In genomic region chr3:9760779-9761505, GRCh38 we compare ENCODE assay signal across 27 cellular contexts.
"Had no signal": no experiment of that assay in that cellular context is flagged by ENCODE, and none has a peak within 500 bp of the region (broad histone marks: within the 10 kb centered on the region; RNA-seq: fewer than 3 reads in every experiment).

No MANE protein-coding gene starts in this region.

- FAIRE-seq: colon, endometrium, islet of Langerhans had no signal

- H3K27ac ChIP-seq: adrenal gland, body of pancreas, gastrocnemius medialis, left lung, lower lobe of right lung, skin epidermis, stomach, thyroid gland, upper lobe of right lung had no signal

- H3K4me1 ChIP-seq: body of pancreas, gastrocnemius medialis, left lung, lower lobe of right lung, stomach, upper lobe of right lung had no signal

- DNase-seq: activated B cell treated with CpG ODN at 0.5 μM for 24 hours; activated CD4-positive, alpha-beta T cell treated with anti-CD3 and anti-CD28 coated beads, Interleukin-2, amount 50 U/mL, for 4 hours; activated gamma-delta T cell; activated naive CD4-positive, alpha-beta T cell treated with anti-CD3 and anti-CD28 coated beads, Interleukin-2, amount 50 U/mL, for 16 hours; adrenal gland; aorta; body of pancreas; effector CD8-positive, alpha-beta T cell; erythroblast; gastrocnemius medialis; glutamatergic neuron; left lung; lower lobe of right lung; mesendoderm; natural killer cell; stimulated activated CD4-positive, alpha-beta T cell treated with anti-CD3 and anti-CD28 coated beads, Interleukin-12 subunit alpha, Interleukin-12 subunit beta, amount 100 ng/mL, for 4 hours; stimulated activated CD4-positive, alpha-beta T cell treated with anti-CD3 and anti-CD28 coated beads, Interleukin-4, amount 100 ng/mL, for 4 hours; stimulated activated CD8-positive, alpha-beta memory T cell treated with anti-CD3 and anti-CD28 coated beads, Interleukin-4, amount 100 ng/mL, for 48 hours; stomach; thyroid gland; upper lobe of right lung had no signal

- H3K4me3 ChIP-seq: adrenal gland, body of pancreas, gastrocnemius medialis, left lung, lower lobe of right lung, skin epidermis, stomach, thyroid gland, upper lobe of right lung had no signal

- H3K9me3 ChIP-seq: adrenal gland, body of pancreas, gastrocnemius medialis, left lung, lower lobe of right lung, stomach, thyroid gland, upper lobe of right lung had no signal

- H3K27me3 ChIP-seq: adrenal gland, body of pancreas, gastrocnemius medialis, left lung, stomach, thyroid gland, upper lobe of right lung had no signal

- ATAC-seq: body of pancreas; gastrocnemius medialis; left lung; lower lobe of right lung; natural killer cell; sciatic nerve; stimulated activated memory B cell treated with anti-CD40 and anti-IgM and Interleukin-4, amounts not matched to agents 10 μg/mL and 1 μg/mL and 100 μg/mL, for 72 hours; upper lobe of right lung had no signal
